In the genomic region with DNA sequence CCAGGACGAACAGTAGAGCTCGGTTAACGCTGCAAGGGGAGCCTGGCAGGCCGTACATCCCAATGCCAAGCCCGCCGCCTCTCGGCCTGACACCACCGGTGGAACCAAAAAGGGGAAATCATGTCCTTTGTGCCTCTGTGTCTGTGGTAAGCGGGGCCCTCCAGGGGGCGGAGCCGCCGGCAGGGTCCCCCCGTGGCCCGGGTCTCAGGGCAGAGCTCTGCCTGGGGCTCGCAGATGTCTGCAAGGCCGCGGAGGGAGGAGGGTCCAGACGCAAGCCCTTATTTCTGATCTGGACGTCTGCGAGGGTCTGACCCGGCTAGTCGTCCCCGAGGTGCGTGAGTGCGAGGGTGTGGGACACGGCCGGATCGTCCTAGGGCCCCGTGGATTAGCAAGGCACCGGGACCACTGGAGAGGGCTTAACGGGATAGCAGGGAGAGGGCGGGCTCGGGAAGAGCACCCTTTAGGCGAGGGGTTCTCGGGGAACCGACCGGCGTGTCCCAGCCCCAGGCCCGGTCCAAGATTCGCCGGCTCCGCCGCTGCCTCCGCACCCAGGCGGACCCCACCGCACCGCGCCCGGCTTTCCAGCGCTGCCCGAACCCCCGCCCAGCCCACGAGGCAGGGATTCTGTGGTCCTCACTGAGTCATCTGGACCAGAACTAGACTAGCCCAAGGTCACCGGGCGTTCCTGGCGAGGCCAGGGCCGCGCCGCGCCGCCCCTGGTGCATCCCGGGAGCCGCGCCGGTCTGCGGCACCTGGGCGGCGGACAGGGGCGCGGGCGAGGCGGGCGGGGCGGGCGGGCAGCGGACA, we compare ENCODE assay signal across 8 cellular contexts. TPM values are rescaled to one million over a fixed set of nuclear protein-coding genes. Genes with fewer than 3 reads are reported as not detected.
DNase-seq lines count a peak whose midpoint lies in the region; ATAC-seq lines count a peak whose summit lies in the region.

No MANE protein-coding gene starts in this region.

- peaks cover 9% of the 10 kb centered on the region for H3K4me1 ChIP-seq in ectodermal cell (ENCODE audit: control insufficient read depth, insufficient read depth, low read length)

- peak overlapping the region; percentile 70 for H3K27ac ChIP-seq in ectodermal cell (ENCODE audit: insufficient read depth, low read depth, low read length, poor library complexity, severe bottlenecking)

- peak; percentile 46 for DNase-seq in CMK (ENCODE audit: low read depth)
- peak; percentile 85 for DNase-seq in MV-4-11 (lab: John Stamatoyannopoulos, UW)
- DNase-seq in activated CD4-positive, alpha-beta T cell treated with anti-CD3 and anti-CD28 coated beads, Interleukin-2, amount 50 U/mL, for 48 hours, result peak; percentile 46 to 61
- peak; percentile 33 to 53 for DNase-seq in lung microvascular endothelial cell (ENCODE audit: low read depth in 2 of 2)
- DNase-seq in stimulated activated CD4-positive, alpha-beta T cell treated with anti-CD3 and anti-CD28 coated beads, TNF-alpha, amount 100 ng/mL, for 48 hours (ENCODE audit: low read depth in 3 of 3), result peak; percentile 17 to 38 (median 24)
- DNase-seq in DMS79 (lab: John Stamatoyannopoulos, UW), result no peak

- H3K36me3 ChIP-seq in ectodermal cell (ENCODE audit: control insufficient read depth, insufficient read depth, low read length), result no peaks in the 10 kb centered on the region

- ATAC-seq in GM21528 (IDR thresholded peaks at IDR 0.05; ENCODE audit: low FRiP score, unreplicated experiment), result peak; percentile 22

- 1 to 2% methylated on average over 76 of the region's 76 CpGs for whole genome bisulfite sequencing in ectodermal cell, 2 experiments

- no peaks in the 10 kb centered on the region for H3K9me3 ChIP-seq in ectodermal cell (ENCODE audit: control insufficient read depth, low read length)

- no peaks in the 10 kb centered on the region for H3K27me3 ChIP-seq in ectodermal cell (ENCODE audit: control insufficient read depth, insufficient read depth, low read length, poor library complexity, severe bottlenecking)

- H3K4me3 ChIP-seq in ectodermal cell (ENCODE audit: insufficient read depth, low read depth, low read length), result peak overlapping the region; percentile 90

RNA-seq across cellular contexts. Expression of gene FAM193A, which starts 0.9 kb away (rescaled TPM):
- 37.7 TPM for polyA plus RNA-seq in ectodermal cell (2013, experiment 1 of 4)
- polyA plus RNA-seq in ectodermal cell (2013, experiment 2 of 4), result 37.6 TPM
- polyA plus RNA-seq in ectodermal cell (2013, experiment 3 of 4), result 28.4 TPM
- polyA plus RNA-seq in ectodermal cell (2013, experiment 4 of 4), result 31.4 TPM
- total RNA-seq in lung microvascular endothelial cell, result 4.4 and 7.1 TPM in 2 replicates
